1 cellular context compared by ENCODE assay signal in genomic region chr17:70521821-70522256, GRCh38.
TF ChIP-seq lines count a peak whose summit lies in the region.

No MANE protein-coding gene starts in this region.

TF ChIP-seq in HepG2, 621 proteins besides CTCF, POLR2A, EP300 and RAD21 (continued from another document):
- TF ChIP-seq ZBTB40 (IDR thresholded peaks at IDR 0.05) (no peak), ZBTB40 (CRISPR knock-in tag; IDR thresholded peaks at IDR 0.05) (no peak), ZNF800 (CRISPR knock-in tag; IDR thresholded peaks at IDR 0.05) (no peak), ZNF3 (CRISPR knock-in tag; IDR thresholded peaks at IDR 0.05) (no peak), HDAC2 (CRISPR knock-in tag; IDR thresholded peaks at IDR 0.05) (no peak), ZFP36L1 (CRISPR knock-in tag; IDR thresholded peaks at IDR 0.05) (no peak), ZNF329 (CRISPR knock-in tag; IDR thresholded peaks at IDR 0.05; ENCODE audit: low read depth) (no peak), SOX13 (IDR thresholded peaks at IDR 0.05) (no peak), SOX13 (CRISPR knock-in tag; conservative IDR thresholded peaks at IDR 0.05 in 1 of 2, IDR thresholded peaks at IDR 0.05 in 1 of 2) (no peak), SOX5 (CRISPR knock-in tag; IDR thresholded peaks at IDR 0.05; ENCODE audit: borderline replicate concordance) (no peak), ZNF891 (CRISPR knock-in tag; IDR thresholded peaks at IDR 0.05) (no peak), ZNF772 (CRISPR knock-in tag; IDR thresholded peaks at IDR 0.05) (no peak), SATB2 (CRISPR knock-in tag; IDR thresholded peaks at IDR 0.05) (no peak), GTF2F1 (IDR thresholded peaks at IDR 0.05; ENCODE audit: low read length) (no peak), ZFY (CRISPR knock-in tag; IDR thresholded peaks at IDR 0.05) (no peak)
